In the genomic region with DNA sequence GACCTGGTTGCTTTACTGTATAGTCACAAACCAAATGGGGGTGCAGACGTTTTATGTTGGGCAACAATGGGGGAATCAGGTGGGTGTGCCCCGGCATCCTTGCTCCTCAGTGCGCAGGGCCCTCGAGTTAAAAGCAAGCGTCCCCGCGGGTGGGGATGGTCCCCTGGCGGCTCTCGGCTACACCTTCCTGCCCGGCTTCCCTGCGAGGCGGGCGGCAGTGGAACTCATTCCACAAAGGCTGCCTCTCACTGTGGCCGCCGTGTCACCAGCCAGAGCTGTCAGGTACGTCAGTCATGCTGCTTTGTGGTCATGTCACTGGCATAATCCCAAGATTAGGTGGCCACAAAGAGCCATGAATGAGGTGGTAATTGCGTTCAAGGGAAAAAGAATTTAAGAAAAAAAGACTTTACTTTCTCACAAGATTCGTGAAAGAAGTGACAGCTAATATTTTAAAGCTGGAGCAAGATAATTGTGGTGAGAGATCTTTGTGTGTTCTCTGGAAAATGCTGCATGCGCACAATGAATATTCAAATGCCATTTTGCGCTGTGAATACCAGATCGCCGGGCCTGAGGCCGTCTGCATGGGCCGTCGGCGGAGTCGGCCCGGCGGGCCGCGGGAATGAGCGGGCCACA, we compare ENCODE assay signal across 8 cellular contexts.
DNase-seq lines count a peak whose midpoint lies in the region; ATAC-seq, FAIRE-seq and TF ChIP-seq lines count a peak whose summit lies in the region.

No MANE protein-coding gene starts in this region.

- POLR2A ChIA-PET in GM10248 (lab: Yijun Ruan, JAX) = no interaction called here

- peak overlapping the region; percentile 29 to 67 for H3K4me3 ChIP-seq in kidney (ENCODE audit: low read length in 2 of 2)

- H3K4me1 ChIP-seq in kidney (ENCODE audit: control insufficient read depth in 1 of 2, insufficient read depth in 1 of 2, low read depth in 1 of 2, low read length in 2 of 2) = no peaks in the 10 kb centered on the region

- H3K36me3 ChIP-seq in kidney (ENCODE audit: control insufficient read depth in 1 of 2, insufficient read depth in 2 of 2, low read length in 2 of 2) = no peaks in the 10 kb centered on the region

- H3K27me3 Mint-ChIP-seq in activated naive CD4-positive, alpha-beta T cell treated with anti-CD3 and anti-CD28 coated beads for 36 hours (ENCODE audit: low read depth) = no peaks in the 10 kb centered on the region

- peak overlapping the region; percentile 59 for H3K4me3 Mint-ChIP-seq in activated naive CD4-positive, alpha-beta T cell treated with anti-CD3 and anti-CD28 coated beads for 36 hours

- H3K9ac ChIP-seq in kidney (ENCODE audit: low read length in 2 of 2) = peak overlapping the region in 1 of 2 donors; percentile 46

- H3K27ac ChIP-seq in kidney (ENCODE audit: low read depth in 2 of 2, low read length in 2 of 2) = no peak overlapping the region

- no peak for TF ChIP-seq CTCF in GM10248 (IDR thresholded peaks at IDR 0.05; ENCODE audit: control extremely low read depth, extremely low read depth, low read depth, missing control alignments)
- no peak for TF ChIP-seq CTCF in kidney (IDR thresholded peaks at IDR 0.05; ENCODE audit: borderline replicate concordance, extremely low read depth, insufficient read depth)

- intact Hi-C loops in activated naive CD4-positive, alpha-beta T cell treated with anti-CD3 and anti-CD28 coated beads for 36 hours (cut with micrococcal nuclease) = loop anchor here (2.0 to 5.0 kb wide), 2 partner anchors 187 to 431 kb away; a partner anchor contains a TSS
- intact Hi-C loops in kidney (cut with DNase I) = no loop called here

- FAIRE-seq in kidney (lab: Jason Lieb, UNC) = no peak

- peaks cover 24% of the 10 kb centered on the region for H3K4me1 Mint-ChIP-seq in activated naive CD4-positive, alpha-beta T cell treated with anti-CD3 and anti-CD28 coated beads for 36 hours (ENCODE audit: low read depth)

- H3K27ac Mint-ChIP-seq in activated naive CD4-positive, alpha-beta T cell treated with anti-CD3 and anti-CD28 coated beads for 36 hours = no peak overlapping the region

- H3K9me3 Mint-ChIP-seq in activated naive CD4-positive, alpha-beta T cell treated with anti-CD3 and anti-CD28 coated beads for 36 hours = peaks cover 2% of the 10 kb centered on the region

- CTCF ChIA-PET in GM10248 (lab: Yijun Ruan, JAX) = no interaction called here
- CTCF ChIA-PET in activated naive CD4-positive, alpha-beta T cell treated with anti-CD3 and anti-CD28 coated beads for 36 hours (lab: Charles Lee) = no interaction called here

- no peaks in the 10 kb centered on the region for H3K36me3 Mint-ChIP-seq in activated naive CD4-positive, alpha-beta T cell treated with anti-CD3 and anti-CD28 coated beads for 36 hours (ENCODE audit: low read depth)

- ATAC-seq in HG03520 (IDR thresholded peaks at IDR 0.05; ENCODE audit: unreplicated experiment) = no peak

- in situ Hi-C loops in KBM-7 (cut with MboI; ENCODE audit: low pct_unique_long_range_greater_than_20kb, low sequenced_read_pairs) = no loop called here

- no peaks in the 10 kb centered on the region for H3K9me3 ChIP-seq in kidney (ENCODE audit: control insufficient read depth in 1 of 2, low read length in 2 of 2)

- DNase-seq in GM10248 (ENCODE audit: extremely low spot score) (peak; percentile 56), KBM-7 (peak; percentile 56), kidney (peak; percentile 72), AG08396 (ENCODE audit: low spot score) (no peak), globus pallidus (ENCODE audit: low spot score) (no peak)
- peak; percentile 74 for DNase-seq in activated naive CD4-positive, alpha-beta T cell treated with anti-CD3 and anti-CD28 coated beads for 36 hours
- peak; percentile 31 to 65 (median 48) for DNase-seq in stimulated activated naive CD4-positive, alpha-beta T cell (lab: John Stamatoyannopoulos, UW)

Comparison
In these comparisons a context has a peak if more than half of its experiments do, and no peak if none do; other contexts are left out.
1. DNase-seq: peak in GM10248 (single experiment), KBM-7 (single experiment), activated naive CD4-positive, alpha-beta T cell treated with anti-CD3 and anti-CD28 coated beads for 36 hours (single experiment), kidney (single experiment) and stimulated activated naive CD4-positive, alpha-beta T cell (6 of 6); none in AG08396 (single experiment) and globus pallidus (single experiment).